Comparison of ENCODE assay signal across 19 cellular contexts in the genomic region with DNA sequence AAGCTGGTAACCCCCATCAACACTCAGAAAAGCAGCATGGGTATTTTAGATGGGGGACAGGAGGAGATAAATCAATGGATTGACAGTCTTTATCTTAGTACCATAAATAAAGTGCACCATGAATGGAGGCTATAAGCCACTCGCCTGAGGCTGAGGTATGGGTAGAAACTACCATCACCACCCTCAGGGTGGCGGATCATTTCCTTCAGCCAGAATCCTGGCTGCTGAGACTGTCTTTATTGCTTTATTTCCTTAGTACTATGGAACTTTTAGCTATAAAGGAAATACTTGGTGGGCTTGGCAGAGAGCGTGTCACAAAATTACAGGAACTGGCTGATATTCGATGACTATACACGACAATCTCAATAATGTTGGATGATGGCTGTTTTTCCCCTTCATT. TPM values are rescaled to one million over a fixed set of nuclear protein-coding genes. Genes with fewer than 3 reads are reported as not detected.
DNase-seq lines count a peak whose midpoint lies in the region; ATAC-seq and TF ChIP-seq lines count a peak whose summit lies in the region.
"Had no signal": no experiment of that assay in that cellular context is flagged by ENCODE, and none has a peak within 500 bp of the region (broad histone marks: within the 10 kb centered on the region; RNA-seq: fewer than 3 reads in every experiment).

No MANE protein-coding gene starts in this region.

- peaks cover 45% of the 10 kb centered on the region for H3K4me1 Mint-ChIP-seq in activated T-cell treated with anti-CD3 and anti-CD28 coated beads, Interleukin-2, amount 50 U/mL, for 24 hours (ENCODE audit: low read depth)

- 0 out of 2 replicates have a peak overlapping the region, but pooled peaks have one; percentile 20 for H3K27ac ChIP-seq in PC-9
- peak overlapping the region in 2 of 4 donors; percentile 6 to 36 for H3K27ac ChIP-seq in transverse colon
- H3K27ac ChIP-seq in Karpas-422 (ENCODE audit: low read length): no peak overlapping the region

- H3K4me2 ChIP-seq in PC-9 (no peak overlapping the region), Karpas-422 (ENCODE audit: low read depth, low read length, poor library complexity, severe bottlenecking) (no peak overlapping the region)

- H3K9me3 ChIP-seq in PC-9 (ENCODE audit: insufficient read depth, low read depth): no peaks in the 10 kb centered on the region
- H3K9me3 ChIP-seq in transverse colon: no peaks in the 10 kb centered on the region
- no peaks in the 10 kb centered on the region for H3K9me3 ChIP-seq in MG63
- H3K9me3 ChIP-seq in Karpas-422 (ENCODE audit: low read length): no peaks in the 10 kb centered on the region

- no peaks in the 10 kb centered on the region for H3K27me3 Mint-ChIP-seq in activated T-cell treated with anti-CD3 and anti-CD28 coated beads, Interleukin-2, amount 50 U/mL, for 24 hours
- H3K27me3 Mint-ChIP-seq: CD4-positive, CD25-positive, alpha-beta regulatory T cell had no signal

- H3K9me2 ChIP-seq in PC-9 (ENCODE audit: insufficient read depth) (no peaks in the 10 kb centered on the region), Karpas-422 (replicated peaks; ENCODE audit: insufficient read depth, low read length) (no peaks in the 10 kb centered on the region)

- 80% methylated on average over 5 of the region's 5 CpGs; no CpG with 5 or more reads in 1 of the 2 donors for WGBS in transverse colon (ENCODE audit: low coverage in 1 of 2), 2 donors

- no peaks in the 10 kb centered on the region; the same call in 1 of the 2 replicates for H4K20me1 ChIP-seq in PC-9 (ENCODE audit: insufficient read depth)
- no peaks in the 10 kb centered on the region for H4K20me1 ChIP-seq in Karpas-422 (ENCODE audit: insufficient read depth, low read depth, low read length)

- TF ChIP-seq POLR2A in transverse colon (IDR thresholded peaks at IDR 0.05): no peak

- intact Hi-C loops in PC-9 (cut with micrococcal nuclease; ENCODE audit: unreplicated experiment): no loop called here
- intact Hi-C loops in left colon (cut with DNase I, micrococcal nuclease): no loop called here
- intact Hi-C loops in transverse colon (cut with DNase I; ENCODE audit: low total_unique reads): no loop called here

- H3K27ac Mint-ChIP-seq in activated T-cell treated with anti-CD3 and anti-CD28 coated beads, Interleukin-2, amount 50 U/mL, for 24 hours: peak overlapping the region; percentile 41

- peaks cover 39% of the 10 kb centered on the region for H3F3A ChIP-seq in PC-9 (ENCODE audit: insufficient read depth, low read depth)

- TF ChIP-seq CTCF in PC-9 (conservative IDR thresholded peaks at IDR 0.05) (no peak), transverse colon (IDR thresholded peaks at IDR 0.05) (peak in 4 of 5 experiments; percentile 14 to 60 (median 30))

- H3K79me2 ChIP-seq in PC-9 (ENCODE audit: low read depth) (no peaks in the 10 kb centered on the region), Karpas-422 (ENCODE audit: low read length) (no peaks in the 10 kb centered on the region)

- H2AFZ ChIP-seq in PC-9 (no peak overlapping the region), Karpas-422 (ENCODE audit: low read length) (no peak overlapping the region)

- no peak overlapping the region for H3K4me3 Mint-ChIP-seq in activated T-cell treated with anti-CD3 and anti-CD28 coated beads, Interleukin-2, amount 50 U/mL, for 24 hours
- H3K4me3 Mint-ChIP-seq: CD4-positive, CD25-positive, alpha-beta regulatory T cell had no signal

- POLR2A ChIA-PET in PC-9 (lab: Charles Lee; ENCODE audit: unreplicated experiment): no interaction called here

- no peak for TF ChIP-seq EP300 in transverse colon (IDR thresholded peaks at IDR 0.05; ENCODE audit: low read depth)

- no TSS peak for BruUV-seq in PC-9 (replicated peaks; lab: Mats Ljungman, UMichigan)

- H3K9me3 Mint-ChIP-seq in activated T-cell treated with anti-CD3 and anti-CD28 coated beads, Interleukin-2, amount 50 U/mL, for 24 hours: no peaks in the 10 kb centered on the region
- H3K9me3 Mint-ChIP-seq: CD4-positive, CD25-positive, alpha-beta regulatory T cell had no signal

- ATAC-seq in left colon: peak; percentile 93

- H3K9ac ChIP-seq in Karpas-422 (ENCODE audit: low read length): no peak overlapping the region

- peaks cover 89% of the 10 kb centered on the region for H3K36me3 Mint-ChIP-seq in activated T-cell treated with anti-CD3 and anti-CD28 coated beads, Interleukin-2, amount 50 U/mL, for 24 hours (ENCODE audit: low read depth)

- in situ Hi-C loops in transverse colon (cut with MboI; ENCODE audit: low pct_ligation_motif_present in 1 of 4, low pct_unique_long_range_greater_than_20kb in 1 of 4, low sequenced_read_pairs in 3 of 4): no loop called here

- CTCF ChIA-PET in PC-9 (lab: Charles Lee): no interaction called here

- H3K4me3 ChIP-seq in PC-9: no peak overlapping the region
- no peak overlapping the region for H3K4me3 ChIP-seq in transverse colon
- H3K4me3 ChIP-seq in MG63: no peak overlapping the region
- no peak overlapping the region for H3K4me3 ChIP-seq in Karpas-422 (ENCODE audit: low read length)

- peaks cover 18% of the 10 kb centered on the region for H3K4me1 ChIP-seq in PC-9 (replicated peaks; ENCODE audit: insufficient read depth)
- peaks cover 0 to 6% (median 0%) of the 10 kb centered on the region in 4 donors for H3K4me1 ChIP-seq in transverse colon
- H3K4me1 ChIP-seq in Karpas-422 (ENCODE audit: low read length): no peaks in the 10 kb centered on the region

- DNase-seq in activated T-cell treated with anti-CD3 and anti-CD28 coated beads, Interleukin-2, amount 50 U/mL, for 24 hours: no peak
- DNase-seq in activated T-cell treated with anti-CD3 and anti-CD28 coated beads for 4 hours (no peak), PC-9 (no peak), left colon (peak in 1 of 2 donors; percentile 22), transverse colon (peak; percentile 44), MG63 (no peak), Karpas-422 (no peak)
- no peak for DNase-seq in activated effector memory CD4-positive, alpha-beta T cell treated with Interleukin-2 at 50 U/mL for 16 hours
- DNase-seq: 8988T; CD4-positive, CD25-positive, alpha-beta regulatory T cell; GOT3; KBM-7; MV-4-11; NCI-H1417; NCI-H187; NCI-H2107; NCI-H510A; NCI-H774; SHP77 had no signal

- H3K27me3 ChIP-seq in PC-9 (ENCODE audit: insufficient read depth, low read depth) (no peaks in the 10 kb centered on the region), transverse colon (no peaks in the 10 kb centered on the region), MG63 (no peaks in the 10 kb centered on the region), Karpas-422 (ENCODE audit: low read length) (no peaks in the 10 kb centered on the region)

- H3K36me3 ChIP-seq in PC-9 (ENCODE audit: low read depth) (peaks cover 25% of the 10 kb centered on the region), transverse colon (peaks cover 0 to 52% (median 20%) of the 10 kb centered on the region in 4 donors), MG63 (peaks cover 64% of the 10 kb centered on the region), Karpas-422 (ENCODE audit: insufficient read depth, low read length) (peaks cover 9% of the 10 kb centered on the region; the same call in 1 of the 2 replicates)

RNA-seq across cellular contexts. Expression of a gene that starts 52.2 kb away (rescaled TPM):
- 45.7 and 53.3 TPM in 2 replicates for total RNA-seq in PC-9 (2021)
- 10 to 100 TPM; 66.0 to 76.6 TPM for total RNA-seq in left colon
- 100 to 1,000 TPM in 1 of 4 donors, 10 to 100 TPM in 3; 59.1 to 101 (median 86.4) TPM for total RNA-seq in transverse colon
- total RNA-seq in MG63 (2014; rRNA removed; shearing (Covaris generic); ENCODE audit: low replicate concordance): 13.8 and 17.3 TPM in 2 replicates
- 16.8 and 31.5 TPM in 2 replicates for total RNA-seq in Karpas-422 (2014; rRNA removed; shearing (Covaris generic); ENCODE audit: low replicate concordance)

RNA-seq across cellular contexts. Expression of a gene that starts 52.3 kb away (rescaled TPM):
- total RNA-seq in PC-9 (2021) (34.2 and 42.5 TPM in 2 replicates), left colon (10 to 100 TPM; 22.0 to 28.4 TPM), transverse colon (10 to 100 TPM; 23.2 to 61.9 (median 29.9) TPM)
- 41.0 and 61.1 TPM in 2 replicates for total RNA-seq in MG63 (2014; rRNA removed; shearing (Covaris generic); ENCODE audit: low replicate concordance)
- total RNA-seq in Karpas-422 (2014; rRNA removed; shearing (Covaris generic); ENCODE audit: low replicate concordance): 71.4 and 94.5 TPM in 2 replicates

RNA-seq across cellular contexts. Expression of a gene that starts 52.4 kb away (rescaled TPM):
- total RNA-seq in PC-9 (2021) (not detected in 2 replicates), left colon (not detected), transverse colon (under 1 TPM in 1 of 4 donors, not detected in 3; 0.14 TPM)
- total RNA-seq in MG63 (2014; rRNA removed; shearing (Covaris generic); ENCODE audit: low replicate concordance): not detected in 2 replicates
- not detected in 2 replicates for total RNA-seq in Karpas-422 (2014; rRNA removed; shearing (Covaris generic); ENCODE audit: low replicate concordance)
